Comparison of ENCODE assay signal across 10 cellular contexts in the genomic region with DNA sequence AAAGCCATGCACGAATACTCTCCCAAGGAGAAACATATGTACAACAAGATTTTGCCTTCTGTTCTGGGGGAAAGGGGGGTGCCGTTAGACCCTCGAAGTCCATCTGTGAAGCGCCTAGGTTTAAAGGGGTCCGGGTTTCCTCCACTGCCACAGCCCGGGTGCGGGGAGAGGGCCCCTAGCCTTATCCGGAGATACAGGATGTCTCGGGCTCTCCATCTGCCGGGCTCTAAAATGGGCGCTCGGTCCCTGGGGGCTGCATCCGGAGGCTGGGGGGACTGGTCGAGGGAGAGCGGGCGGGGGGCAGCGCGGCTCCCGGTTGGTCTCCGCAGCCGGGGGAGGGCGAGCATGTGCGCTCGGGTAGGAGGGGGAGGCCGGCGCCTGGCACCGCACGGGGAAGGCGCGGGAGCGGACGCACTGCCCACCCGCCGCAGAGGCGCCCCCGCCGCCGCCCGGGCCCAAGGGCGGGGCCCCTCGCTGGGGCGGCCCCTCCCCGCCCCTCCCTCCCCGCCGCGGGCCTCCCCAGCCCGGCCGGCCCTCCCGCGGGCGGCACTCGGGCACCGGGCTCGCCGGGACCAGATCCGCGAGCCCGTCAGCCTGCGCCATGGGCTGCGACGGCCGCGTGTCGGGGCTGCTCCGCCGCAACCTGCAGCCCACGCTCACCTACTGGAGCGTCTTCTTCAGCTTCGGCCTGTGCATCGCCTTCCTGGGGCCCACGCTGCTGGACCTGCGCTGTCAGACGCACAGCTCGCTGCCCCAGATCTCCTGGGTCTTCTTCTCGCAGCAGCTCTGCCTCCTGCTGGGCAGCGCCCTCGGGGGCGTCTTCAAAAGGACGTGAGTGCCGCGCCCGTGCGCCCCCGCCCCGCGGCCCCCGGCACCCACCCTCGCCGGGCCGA.
DNase-seq lines count a peak whose midpoint lies in the region; ATAC-seq, FAIRE-seq and TF ChIP-seq lines count a peak whose summit lies in the region.
"Had no signal": no experiment of that assay in that cellular context is flagged by ENCODE, and none has a peak within 500 bp of the region (broad histone marks: within the 10 kb centered on the region; RNA-seq: fewer than 3 reads in every experiment).

No MANE protein-coding gene starts in this region.

- H2AK5ac ChIP-seq in IMR-90 (ENCODE audit: low read depth, low read length), result no peak overlapping the region

- H2BK15ac ChIP-seq in IMR-90 (ENCODE audit: low read depth, low read length), result no peak overlapping the region

- H4K8ac ChIP-seq in IMR-90 (ENCODE audit: low read depth in 2 of 2, low read length in 2 of 2), result no peak overlapping the region

- TF ChIP-seq RAD21 in IMR-90 (IDR thresholded peaks at IDR 0.05; ENCODE audit: low read length), result no peak

- H4K5ac ChIP-seq in IMR-90 (ENCODE audit: low read depth, low read length), result no peak overlapping the region

- H3K36me3 Mint-ChIP-seq in endothelial cell (ENCODE audit: low read depth, unreplicated experiment), result no peaks in the 10 kb centered on the region
- no peaks in the 10 kb centered on the region for H3K36me3 Mint-ChIP-seq in nephron progenitor cell (ENCODE audit: low read depth)

- intact Hi-C loops in IMR-90 (cut with micrococcal nuclease), result no loop called here

- BruUV-seq in IMR-90 (replicated peaks; lab: Mats Ljungman, UMichigan), result no TSS peak

- no peak overlapping the region for H2AFZ ChIP-seq in IMR-90 (replicated peaks; ENCODE audit: low read length, poor library complexity)

- in situ Hi-C loops in IMR-90 (cut with MboI; ENCODE audit: low sequenced_read_pairs), result no loop called here
- in situ Hi-C loops in GM13976 (cut with MboI; ENCODE audit: low sequenced_read_pairs, unreplicated experiment), result no loop called here

- H4K91ac ChIP-seq in IMR-90 (ENCODE audit: insufficient read depth, low read depth, low read length), result no peak overlapping the region

- no peak overlapping the region for H2AK9ac ChIP-seq in IMR-90 (replicated peaks; ENCODE audit: low read depth, low read length, poor library complexity)

- H3K27ac ChIP-seq in IMR-90 (ENCODE audit: insufficient read depth, low read length), result no peak overlapping the region

- no peak overlapping the region for H3K27ac Mint-ChIP-seq in endothelial cell (ENCODE audit: unreplicated experiment)
- no peak overlapping the region for H3K27ac Mint-ChIP-seq in nephron progenitor cell

- H2BK20ac ChIP-seq in IMR-90 (ENCODE audit: low read depth, low read length), result no peak overlapping the region

- no peaks in the 10 kb centered on the region for H3K79me1 ChIP-seq in IMR-90 (ENCODE audit: low read depth in 1 of 2, low read length in 2 of 2)

- POLR2A ChIA-PET in IMR-90 (lab: Charles Lee; ENCODE audit: unreplicated experiment), result no interaction called here

- no peak overlapping the region for H3K23ac ChIP-seq in IMR-90 (ENCODE audit: low read depth, low read length)

- H4K20me1 ChIP-seq in IMR-90 (ENCODE audit: insufficient read depth, low read length), result no peaks in the 10 kb centered on the region

- peaks cover 82% of the 10 kb centered on the region for H3K27me3 ChIP-seq in IMR-90 (ENCODE audit: control insufficient read depth, insufficient read depth, low read length)

- 0 out of 2 replicates have a peak, but pooled peaks cover 2% of the 10 kb centered on the region for H3K9me3 ChIP-seq in IMR-90 (ENCODE audit: control insufficient read depth, insufficient read depth, low read length)

- TF ChIP-seq CTCF in IMR-90 (conservative IDR thresholded peaks at IDR 0.05; ENCODE audit: low read depth, low read length), result no peak
- no peak for TF ChIP-seq CTCF in endothelial cell (IDR thresholded peaks at IDR 0.05; ENCODE audit: unreplicated experiment)
- no peak for TF ChIP-seq CTCF in nephron progenitor cell (IDR thresholded peaks at IDR 0.05)
- no peak for TF ChIP-seq CTCF in GM13976 (IDR thresholded peaks at IDR 0.05; ENCODE audit: borderline replicate concordance, control extremely low read depth, extremely low read depth, insufficient read depth, missing control alignments)

- no peaks in the 10 kb centered on the region for H3K36me3 ChIP-seq in IMR-90 (ENCODE audit: control insufficient read depth, insufficient read depth, low read length)

- no peak overlapping the region for H3K14ac ChIP-seq in IMR-90 (replicated peaks; ENCODE audit: low read depth, low read length)

- H2BK5ac ChIP-seq in IMR-90 (ENCODE audit: low read depth, low read length, poor library complexity, severe bottlenecking), result no peak overlapping the region

- peak; percentile 24 for DNase-seq in AG08395 (ENCODE audit: low spot score)
- DNase-seq in IMR-90, result no peak
- DNase-seq in endothelial cell (ENCODE audit: low spot score), result no peak
- DNase-seq in nephron progenitor cell, result peak; percentile 52
- no peak for DNase-seq in GM12891 (ENCODE audit: insufficient read length, low spot score)
- DNase-seq in NCI-H2196 (lab: John Stamatoyannopoulos, UW; ENCODE audit: unreplicated experiment), result no peak
- DNase-seq in OCI-M1 (lab: John Stamatoyannopoulos, UW), result no peak
- no peak for DNase-seq in GM13976 (ENCODE audit: low spot score)
- DNase-seq: NCI-H446 treated with DMSO at 0.1 percent for 48 hours had no signal

- H3K9ac ChIP-seq in IMR-90 (ENCODE audit: low read depth, low read length), result no peak overlapping the region

- dilution Hi-C loops in IMR-90 (cut with HindIII; ENCODE audit: low sequenced_read_pairs, unreplicated experiment), result no loop called here

- H3K4me1 ChIP-seq in IMR-90 (ENCODE audit: control insufficient read depth, insufficient read depth, low read length), result peaks cover 2% of the 10 kb centered on the region; the same call in 1 of the 2 replicates

- no peaks in the 10 kb centered on the region for H3K9me1 ChIP-seq in IMR-90 (ENCODE audit: insufficient read depth, low read length)

- H2BK120ac ChIP-seq in IMR-90 (ENCODE audit: low read depth, low read length), result no peak overlapping the region

- TF ChIP-seq POLR2A in IMR-90 (IDR thresholded peaks at IDR 0.05; ENCODE audit: low read depth, low read length) (no peak), GM12891 (IDR thresholded peaks at IDR 0.05; ENCODE audit: low read depth, low read length) (no peak)

- H3K4me1 Mint-ChIP-seq in endothelial cell (ENCODE audit: unreplicated experiment) (peaks cover 8% of the 10 kb centered on the region), nephron progenitor cell (peaks cover 31% of the 10 kb centered on the region)

- H3K27me3 Mint-ChIP-seq in endothelial cell (ENCODE audit: unreplicated experiment) (peaks cover 22% of the 10 kb centered on the region), nephron progenitor cell (ENCODE audit: low read depth, poor library complexity) (peaks cover 87% of the 10 kb centered on the region)

- no peak for FAIRE-seq in GM12891 (lab: Jason Lieb, UNC)
- FAIRE-seq: GM12878 had no signal

- H3K56ac ChIP-seq in IMR-90 (ENCODE audit: extremely low read depth, insufficient read depth, low read length), result no peak overlapping the region

- H3K4me3 Mint-ChIP-seq in endothelial cell (ENCODE audit: unreplicated experiment), result peak overlapping the region; percentile 71
- H3K4me3 Mint-ChIP-seq in nephron progenitor cell, result peak overlapping the region; percentile 78

- H3K4ac ChIP-seq in IMR-90 (ENCODE audit: low read depth, low read length), result no peak overlapping the region

- CTCF ChIA-PET in IMR-90 (lab: Yijun Ruan, JAX), result interaction anchor here (0.6 kb wide), 1 partner anchor 54 kb away, joined by 4 read pairs; no protein-coding TSS in a partner anchor

- H3K18ac ChIP-seq in IMR-90 (ENCODE audit: low read depth, low read length), result no peak overlapping the region

- H3K4me2 ChIP-seq in IMR-90 (ENCODE audit: low read depth, low read length), result peak overlapping the region; percentile 88; the same call in 1 of the 2 replicates

- no peaks in the 10 kb centered on the region for H3K9me3 Mint-ChIP-seq in endothelial cell (ENCODE audit: unreplicated experiment)
- H3K9me3 Mint-ChIP-seq in nephron progenitor cell, result no peaks in the 10 kb centered on the region

- ATAC-seq in IMR-90 (ENCODE audit: low read depth), result peak; percentile 51
- ATAC-seq: GM12878 had no signal

- WGBS in IMR-90 (ENCODE audit: extremely low coverage in 2 of 2, insufficient read length in 1 of 2), 2 experiments, result 2% methylated on average over 19 of the region's 90 CpGs; no CpG with 5 or more reads in 1 of the 2 experiments

- H3K4me3 ChIP-seq in IMR-90 (ENCODE audit: insufficient read depth, low read depth, low read length), result 0 out of 2 replicates have a peak overlapping the region, but pooled peaks have one; percentile 23
- H3K4me3 ChIP-seq: GM12878 had no signal

TF ChIP-seq in IMR-90, 13 proteins besides CTCF, POLR2A, EP300 and RAD21 (continues in another document):
- TF ChIP-seq RCOR1 (IDR thresholded peaks at IDR 0.05; ENCODE audit: insufficient replicate concordance, low read length) (no peak), SMC3 (IDR thresholded peaks at IDR 0.05; ENCODE audit: low read depth, low read length) (no peak), BHLHE40 (IDR thresholded peaks at IDR 0.05; ENCODE audit: low read depth, low read length) (no peak), CEBPB (IDR thresholded peaks at IDR 0.05; ENCODE audit: low read depth, low read length) (no peak), MAFK (IDR thresholded peaks at IDR 0.05; ENCODE audit: low read depth, low read length) (no peak)
- TF ChIP-seq, protein P1, sequence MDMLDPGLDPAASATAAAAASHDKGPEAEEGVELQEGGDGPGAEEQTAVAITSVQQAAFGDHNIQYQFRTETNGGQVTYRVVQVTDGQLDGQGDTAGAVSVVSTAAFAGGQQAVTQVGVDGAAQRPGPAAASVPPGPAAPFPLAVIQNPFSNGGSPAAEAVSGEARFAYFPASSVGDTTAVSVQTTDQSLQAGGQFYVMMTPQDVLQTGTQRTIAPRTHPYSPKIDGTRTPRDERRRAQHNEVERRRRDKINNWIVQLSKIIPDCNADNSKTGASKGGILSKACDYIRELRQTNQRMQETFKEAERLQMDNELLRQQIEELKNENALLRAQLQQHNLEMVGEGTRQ (IDR thresholded peaks at IDR 0.05; ENCODE audit: low read depth, low read length), result no peak

TF ChIP-seq in GM12891, 5 proteins besides CTCF, POLR2A, EP300 and RAD21:
- TF ChIP-seq SPI1 (IDR thresholded peaks at IDR 0.05; ENCODE audit: low read depth, low read length), result no peak
- no peak for TF ChIP-seq POU2F2 (IDR thresholded peaks at IDR 0.05; ENCODE audit: low read depth, low read length)
- TF ChIP-seq PAX5 (IDR thresholded peaks at IDR 0.05; ENCODE audit: insufficient read depth, low read length, severe bottlenecking), result no peak
- TF ChIP-seq TAF1 (IDR thresholded peaks at IDR 0.05; ENCODE audit: low read depth, low read length), result no peak
- no peak for TF ChIP-seq POLR2AphosphoS5 (IDR thresholded peaks at IDR 0.05; ENCODE audit: low read depth, low read length)

Comparison
In these comparisons a context has a peak if more than half of its experiments do, and no peak if none do; other contexts are left out.
1. DNase-seq: peak in AG08395 (single experiment) and nephron progenitor cell (single experiment); none in IMR-90 (single experiment), endothelial cell (single experiment), GM12891 (single experiment), NCI-H2196 (single experiment), OCI-M1 (single experiment) and GM13976 (single experiment).